ENCODE assay signal across 11 cellular contexts in the genomic region with DNA sequence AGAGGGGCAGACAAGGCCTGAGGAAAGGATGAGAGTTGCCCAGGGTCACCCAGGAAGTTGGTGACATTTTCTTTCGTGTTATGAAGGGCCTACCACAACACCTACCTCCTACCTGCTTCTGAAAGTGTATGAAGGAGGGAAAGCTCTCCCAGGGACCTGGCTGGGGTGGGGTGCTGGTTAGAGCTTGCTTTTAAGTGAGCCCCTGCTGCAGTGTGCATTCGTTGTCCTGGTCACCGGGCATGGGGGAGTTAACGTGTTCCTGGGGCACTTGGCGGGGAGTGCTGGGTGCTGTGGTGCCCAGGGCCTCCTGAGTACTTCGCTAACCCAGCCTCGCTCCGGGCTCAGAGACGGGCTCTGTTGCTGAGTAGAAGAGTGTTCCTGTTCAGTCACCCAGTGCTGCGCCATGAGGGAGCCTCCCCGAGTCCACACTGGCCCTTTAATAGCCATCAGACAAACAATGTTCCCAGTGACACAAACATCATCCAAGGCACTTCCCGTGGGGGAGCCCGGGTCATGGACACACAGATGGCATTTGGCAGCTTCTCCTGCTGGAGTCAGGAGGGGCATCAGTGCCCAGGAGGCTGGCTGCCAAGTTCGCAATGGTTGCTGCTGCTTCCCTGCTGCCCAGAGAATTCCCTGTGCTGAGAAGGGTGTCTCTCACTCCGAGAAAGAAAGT.
DNase-seq lines count a peak whose midpoint lies in the region; ATAC-seq and TF ChIP-seq lines count a peak whose summit lies in the region.
"Had no signal": no experiment of that assay in that cellular context is flagged by ENCODE, and none has a peak within 500 bp of the region (broad histone marks: within the 10 kb centered on the region; RNA-seq: fewer than 3 reads in every experiment).

No MANE protein-coding gene starts in this region.

- H3K27ac ChIP-seq in tibial artery = peak overlapping the region; percentile 8 to 14

- intact Hi-C loops in dendritic cell treated with granulocyte-macrophage colony-stimulating factor and Interleukin-4, amounts not matched to agents 40 ng/mL and 50 ng/mL, for 4 days (cut with micrococcal nuclease) = no loop called here
- intact Hi-C loops in mucosa of descending colon (cut with DNase I, micrococcal nuclease) (no loop called here), tibial artery (cut with DNase I; ENCODE audit: low total_unique reads) (loop anchor here (10.0 kb wide), 1 partner anchor 118 kb away; a partner anchor contains a TSS)

- ATAC-seq in mucosa of descending colon = peak; percentile 11
- ATAC-seq in GM19324 (IDR thresholded peaks at IDR 0.05; ENCODE audit: low FRiP score, unreplicated experiment) = no peak
- ATAC-seq in HG03520 (IDR thresholded peaks at IDR 0.05; ENCODE audit: unreplicated experiment) = no peak

- H3K27me3 ChIP-seq in tibial artery = no peaks in the 10 kb centered on the region

- peak; percentile 50 for DNase-seq in activated effector memory CD4-positive, alpha-beta T cell treated with anti-CD3 and anti-CD28 coated beads, Interleukin-2, amount 50 U/mL, for 16 hours
- DNase-seq in activated effector memory CD4-positive, alpha-beta T cell treated with Interleukin-2 at 50 U/mL for 16 hours = no peak
- DNase-seq in mucosa of descending colon (no peak), tibial artery (peak; percentile 56 to 85), OCI-M1 (lab: John Stamatoyannopoulos, UW) (no peak)
- DNase-seq: activated gamma-delta T cell treated with Interleukin-2 at 50 U/mL for 16 hours, endodermal cell, NCI-H1436 had no signal

- H3K36me3 Mint-ChIP-seq in dendritic cell treated with granulocyte-macrophage colony-stimulating factor and Interleukin-4, amounts not matched to agents 40 ng/mL and 50 ng/mL, for 4 days (ENCODE audit: low read depth) = peaks cover 13% of the 10 kb centered on the region

- H3K27ac Mint-ChIP-seq in dendritic cell treated with granulocyte-macrophage colony-stimulating factor and Interleukin-4, amounts not matched to agents 40 ng/mL and 50 ng/mL, for 4 days = peak overlapping the region; percentile 42
- H3K27ac Mint-ChIP-seq: endodermal cell had no signal

- peak overlapping the region; percentile 54 for H3K4me3 Mint-ChIP-seq in dendritic cell treated with granulocyte-macrophage colony-stimulating factor and Interleukin-4, amounts not matched to agents 40 ng/mL and 50 ng/mL, for 4 days
- H3K4me3 Mint-ChIP-seq: endodermal cell had no signal

- peaks cover 28% of the 10 kb centered on the region for H3K4me1 Mint-ChIP-seq in dendritic cell treated with granulocyte-macrophage colony-stimulating factor and Interleukin-4, amounts not matched to agents 40 ng/mL and 50 ng/mL, for 4 days (ENCODE audit: low read depth)
- H3K4me1 Mint-ChIP-seq: endodermal cell had no signal

- H3K4me3 ChIP-seq in mucosa of descending colon (no peak overlapping the region), tibial artery (peak overlapping the region; percentile 7 to 27)

- H3K36me3 ChIP-seq in mucosa of descending colon (ENCODE audit: low read depth) (no peaks in the 10 kb centered on the region), tibial artery (peaks cover 0 to 15% (median 0%) of the 10 kb centered on the region in 3 donors)

- H3K9me3 ChIP-seq in mucosa of descending colon = no peaks in the 10 kb centered on the region
- H3K9me3 ChIP-seq in tibial artery = no peaks in the 10 kb centered on the region

- peaks cover 4% of the 10 kb centered on the region for H3K27me3 Mint-ChIP-seq in dendritic cell treated with granulocyte-macrophage colony-stimulating factor and Interleukin-4, amounts not matched to agents 40 ng/mL and 50 ng/mL, for 4 days

- TF ChIP-seq CTCF in mucosa of descending colon (IDR thresholded peaks at IDR 0.05) = no peak
- TF ChIP-seq CTCF in tibial artery (IDR thresholded peaks at IDR 0.05) = no peak

- no peaks in the 10 kb centered on the region for H3K9me3 Mint-ChIP-seq in dendritic cell treated with granulocyte-macrophage colony-stimulating factor and Interleukin-4, amounts not matched to agents 40 ng/mL and 50 ng/mL, for 4 days
- H3K9me3 Mint-ChIP-seq: endodermal cell had no signal

- H3K4me1 ChIP-seq in mucosa of descending colon (ENCODE audit: low read depth) (peaks cover 3% of the 10 kb centered on the region), tibial artery (peaks cover 3 to 74% (median 60%) of the 10 kb centered on the region in 4 donors)

Comparison
In these comparisons a context has a peak if more than half of its experiments do, and no peak if none do; other contexts are left out.
1. DNase-seq: peak in activated effector memory CD4-positive, alpha-beta T cell treated with anti-CD3 and anti-CD28 coated beads, Interleukin-2, amount 50 U/mL, for 16 hours (single experiment) and tibial artery (2 of 2); none in activated effector memory CD4-positive, alpha-beta T cell treated with Interleukin-2 at 50 U/mL for 16 hours (single experiment), mucosa of descending colon (0 of 3) and OCI-M1 (single experiment).